ENCODE assay signal across 24 cellular contexts in genomic region chr6:154358019-154358545, GRCh38. TPM values are rescaled to one million over a fixed set of nuclear protein-coding genes. Genes with fewer than 3 reads are reported as not detected.
DNase-seq lines count a peak whose midpoint lies in the region; FAIRE-seq and TF ChIP-seq lines count a peak whose summit lies in the region.
"Had no signal": no experiment of that assay in that cellular context is flagged by ENCODE, and none has a peak within 500 bp of the region (broad histone marks: within the 10 kb centered on the region; RNA-seq: fewer than 3 reads in every experiment).

No MANE protein-coding gene starts in this region.

- no peak for TF ChIP-seq POLR2A in endothelial cell of umbilical vein (IDR thresholded peaks at IDR 0.05; ENCODE audit: low read depth, low read length)

- H3K36me3 ChIP-seq in endothelial cell of umbilical vein (ENCODE audit: control insufficient read depth in 2 of 2, extremely low read depth in 1 of 2, insufficient read depth in 2 of 2, low read length in 2 of 2) (no peaks in the 10 kb centered on the region), smooth muscle cell (ENCODE audit: low read depth) (no peaks in the 10 kb centered on the region)
- H3K36me3 ChIP-seq: HAP-1 had no signal

- no peak overlapping the region for H3K9ac ChIP-seq in endothelial cell of umbilical vein (replicated peaks; ENCODE audit: extremely low read depth, insufficient read depth, low read length)
- H3K9ac ChIP-seq in smooth muscle cell (ENCODE audit: low read depth), result no peak overlapping the region

- BruUV-seq in endothelial cell of umbilical vein (replicated peaks; lab: Mats Ljungman, UMichigan), result no TSS peak

- H2AFZ ChIP-seq in endothelial cell of umbilical vein (ENCODE audit: low read depth, low read length) (no peak overlapping the region), smooth muscle cell (ENCODE audit: low read depth) (no peak overlapping the region)

- H4K20me1 ChIP-seq in endothelial cell of umbilical vein (replicated peaks; ENCODE audit: control insufficient read depth, extremely low read depth, insufficient read depth, low read length) (no peaks in the 10 kb centered on the region), smooth muscle cell (ENCODE audit: low read depth) (no peaks in the 10 kb centered on the region)

- H3K9me3 ChIP-seq in endothelial cell of umbilical vein (replicated peaks; ENCODE audit: control insufficient read depth, insufficient read depth, low read length) (no peaks in the 10 kb centered on the region), smooth muscle cell (replicated peaks; ENCODE audit: low read depth) (no peaks in the 10 kb centered on the region)
- H3K9me3 ChIP-seq: HAP-1 had no signal

- H3F3A ChIP-seq in smooth muscle cell (ENCODE audit: low read depth), result no peaks in the 10 kb centered on the region

- CTCF ChIA-PET in endothelial cell of umbilical vein (lab: Charles Lee), result no interaction called here

- POLR2A ChIA-PET in endothelial cell of umbilical vein (lab: Charles Lee), result no interaction called here

- FAIRE-seq in endothelial cell of umbilical vein (lab: Jason Lieb, UNC), result peak; percentile 46
- FAIRE-seq: GM18507 had no signal

- dilution Hi-C loops in endothelial cell of umbilical vein (cut with MboI; ENCODE audit: extremely low pct_ligation_motif_present, low sequenced_read_pairs), result no loop called here

- H3K79me2 ChIP-seq in endothelial cell of umbilical vein (ENCODE audit: control insufficient read depth, insufficient read depth, low read length), result no peaks in the 10 kb centered on the region
- no peaks in the 10 kb centered on the region for H3K79me2 ChIP-seq in smooth muscle cell (ENCODE audit: low read depth)

- H3K4me2 ChIP-seq in endothelial cell of umbilical vein (ENCODE audit: insufficient read depth, low read length) (no peak overlapping the region), smooth muscle cell (no peak overlapping the region)

- H3K9me3 Mint-ChIP-seq in CD14-positive monocyte (peaks cover 0 to 10% (median 0%) of the 10 kb centered on the region in 7 donors), osteocyte (ENCODE audit: unreplicated experiment) (peaks cover 3% of the 10 kb centered on the region), immature natural killer cell (no peaks in the 10 kb centered on the region)

- no peak overlapping the region for H3K27ac ChIP-seq in endothelial cell of umbilical vein (ENCODE audit: insufficient read depth, low read depth, low read length)
- H3K27ac ChIP-seq in smooth muscle cell (ENCODE audit: low read depth), result no peak overlapping the region

- no peaks in the 10 kb centered on the region for H3K9me1 ChIP-seq in endothelial cell of umbilical vein (replicated peaks; ENCODE audit: control insufficient read depth, extremely low read depth, insufficient read depth, low read length)

- H3K4me1 ChIP-seq in endothelial cell of umbilical vein (ENCODE audit: control insufficient read depth, extremely low read depth, insufficient read depth, low read length), result no peaks in the 10 kb centered on the region
- no peaks in the 10 kb centered on the region for H3K4me1 ChIP-seq in smooth muscle cell (ENCODE audit: low read depth)
- H3K4me1 ChIP-seq: HAP-1 had no signal

- intact Hi-C loops in CD14-positive monocyte (cut with micrococcal nuclease), result loop anchor here (5.0 to 10.0 kb wide), 2 partner anchors 56 to 223 kb away; no protein-coding TSS in a partner anchor
- intact Hi-C loops in endothelial cell of umbilical vein (cut with micrococcal nuclease), result no loop called here

- peaks cover 0 to 3% (median 0%) of the 10 kb centered on the region in 3 donors for H3K27me3 Mint-ChIP-seq in CD14-positive monocyte (ENCODE audit: low read depth in 3 of 3)
- no peaks in the 10 kb centered on the region for H3K27me3 Mint-ChIP-seq in osteocyte (ENCODE audit: unreplicated experiment)
- H3K27me3 Mint-ChIP-seq in immature natural killer cell (ENCODE audit: low read depth in 3 of 3), result peaks cover 5 to 10% (median 9%) of the 10 kb centered on the region in 3 donors

- H3K27ac Mint-ChIP-seq in CD14-positive monocyte, result peak overlapping the region; percentile 49 to 92 (median 74)
- no peak overlapping the region for H3K27ac Mint-ChIP-seq in osteocyte (ENCODE audit: unreplicated experiment)
- H3K27ac Mint-ChIP-seq in immature natural killer cell, result no peak overlapping the region
- H3K27ac Mint-ChIP-seq: CD4-positive, alpha-beta memory T cell had no signal

- H3K36me3 Mint-ChIP-seq in CD14-positive monocyte, result peaks cover 0 to 11% of the 10 kb centered on the region in 2 donors
- H3K36me3 Mint-ChIP-seq in osteocyte (ENCODE audit: unreplicated experiment), result no peaks in the 10 kb centered on the region
- peaks cover 0 to 4% (median 0%) of the 10 kb centered on the region in 3 donors for H3K36me3 Mint-ChIP-seq in immature natural killer cell
- H3K36me3 Mint-ChIP-seq: CD4-positive, alpha-beta memory T cell had no signal

- H3K27me3 ChIP-seq in endothelial cell of umbilical vein (ENCODE audit: control insufficient read depth in 2 of 2, insufficient read depth in 2 of 2, low read length in 2 of 2), result no peaks in the 10 kb centered on the region
- no peaks in the 10 kb centered on the region for H3K27me3 ChIP-seq in smooth muscle cell (ENCODE audit: low read depth)

- no peak overlapping the region for H3K4me3 ChIP-seq in endothelial cell of umbilical vein (replicated peaks in 1 of 3; ENCODE audit: insufficient read depth in 1 of 3, low read depth in 1 of 3, low read length in 3 of 3)
- H3K4me3 ChIP-seq in smooth muscle cell, result no peak overlapping the region
- H3K4me3 ChIP-seq: HAP-1 had no signal

- DNase-seq in CD14-positive monocyte (ENCODE audit: low spot score), result no peak
- DNase-seq in MV-4-11 (lab: John Stamatoyannopoulos, UW), result peak; percentile 13
- no peak for DNase-seq in endothelial cell of umbilical vein (ENCODE audit: low read depth, low spot score)
- peak; percentile 13 for DNase-seq in osteocyte (ENCODE audit: extremely low spot score, unreplicated experiment)
- DNase-seq in activated CD4-positive, CD25-positive, alpha-beta regulatory T cell treated with anti-CD3 and anti-CD28 coated beads, Interleukin-2, amount 50 U/mL, for 72 hours, result no peak
- DNase-seq in cortex of kidney (lab: John Stamatoyannopoulos, UW), result no peak
- no peak for DNase-seq in immature natural killer cell
- DNase-seq in smooth muscle cell (lab: John Stamatoyannopoulos, UW; ENCODE audit: unreplicated experiment), result no peak
- DNase-seq: CD4-positive, alpha-beta memory T cell; COR-L47; DMS53; KG1; MM.1S; NCI-H1105; NCI-H146; NCI-H2029; NCI-H446; NCI-H524 treated with DMSO at 0.1 percent for 48 hours; NCI-H774; PC-3 had no signal

- H3K4me1 Mint-ChIP-seq in CD14-positive monocyte, result peaks cover 74% of the 10 kb centered on the region
- no peaks in the 10 kb centered on the region for H3K4me1 Mint-ChIP-seq in osteocyte (ENCODE audit: unreplicated experiment)
- peaks cover 4 to 24% of the 10 kb centered on the region in 2 donors for H3K4me1 Mint-ChIP-seq in immature natural killer cell

- WGBS in smooth muscle cell (ENCODE audit: low lambda C conversion rate), result 83% methylated on average over 5 of the region's 5 CpGs

- TF ChIP-seq CTCF in CD14-positive monocyte (IDR thresholded peaks at IDR 0.05) (no peak), endothelial cell of umbilical vein (IDR thresholded peaks at IDR 0.05; ENCODE audit: extremely low read depth in 1 of 2, insufficient read depth in 1 of 2, low read depth in 1 of 2, low read length in 2 of 2) (no peak), osteocyte (IDR thresholded peaks at IDR 0.05) (no peak), smooth muscle cell (IDR thresholded peaks at IDR 0.05; ENCODE audit: borderline replicate concordance, insufficient read depth, poor library complexity, severe bottlenecking) (no peak)

- H3K4me3 Mint-ChIP-seq in CD14-positive monocyte (no peak overlapping the region), osteocyte (ENCODE audit: unreplicated experiment) (no peak overlapping the region), immature natural killer cell (no peak overlapping the region)

TF ChIP-seq in endothelial cell of umbilical vein, 7 proteins besides CTCF, POLR2A, EP300 and RAD21:
- no peak for TF ChIP-seq MYC (IDR thresholded peaks at IDR 0.05; ENCODE audit: low read depth, low read length)
- TF ChIP-seq GATA2 (IDR thresholded peaks at IDR 0.05; ENCODE audit: insufficient read depth, insufficient read length, low read depth, low read length), result no peak
- TF ChIP-seq FOS (IDR thresholded peaks at IDR 0.05; ENCODE audit: borderline replicate concordance, insufficient read depth, low read length), result no peak
- no peak for TF ChIP-seq JUN (IDR thresholded peaks at IDR 0.05; ENCODE audit: borderline replicate concordance, insufficient read depth, insufficient read length, low read depth)
- no peak for TF ChIP-seq POLR2AphosphoS5 (IDR thresholded peaks at IDR 0.05; ENCODE audit: insufficient read depth, low read depth, low read length)
- TF ChIP-seq MAX (IDR thresholded peaks at IDR 0.05; ENCODE audit: insufficient read depth, insufficient read length), result no peak
- no peak for TF ChIP-seq EZH2 (IDR thresholded peaks at IDR 0.05; ENCODE audit: borderline replicate concordance, low read depth, low read length, severe bottlenecking)

RNA-seq across cellular contexts. Expression of gene IPCEF1, which starts 1.5 kb away (rescaled TPM):
- 10 to 100 TPM; 14.7 to 16.5 TPM for polyA plus RNA-seq in CD14-positive monocyte
- total RNA-seq in endothelial cell of umbilical vein, result 0.51 and 0.99 TPM in 2 replicates
- 0.01 TPM in 1 of 2 replicates, not detected in the other for polyA plus RNA-seq in endothelial cell of umbilical vein
- polyA plus RNA-seq in endothelial cell of umbilical vein (2011; cell fraction: cytosol; rRNA removed), result 0.01 and 0.06 TPM in 2 replicates
- 0.05 and 0.06 TPM in 2 replicates for polyA plus RNA-seq in endothelial cell of umbilical vein (2011; cell fraction: nucleus; rRNA removed)
- not detected in 2 replicates for polyA plus RNA-seq in endothelial cell of umbilical vein (2012)
- 0.34 TPM in 1 of 2 replicates, not detected in the other for polyA minus RNA-seq in endothelial cell of umbilical vein
- not detected for polyA minus RNA-seq in endothelial cell of umbilical vein (2011; cell fraction: cytosol; rRNA and poly(A)+ RNA removed)
- not detected in 2 replicates for polyA minus RNA-seq in endothelial cell of umbilical vein (2011; cell fraction: nucleus; rRNA and poly(A)+ RNA removed)
- 0.31 and 0.46 TPM in 2 replicates for total RNA-seq in osteocyte
- 10 to 100 TPM; 31.2 to 54.3 (median 35.2) TPM for polyA plus RNA-seq in immature natural killer cell
- 0.04 TPM in 1 of 2 replicates, not detected in the other for total RNA-seq in smooth muscle cell
- polyA plus RNA-seq in smooth muscle cell, result not detected in 2 replicates
- total RNA-seq: Daoy, G401 had no signal

Comparison
In these comparisons a context has a peak if more than half of its experiments do, and no peak if none do; other contexts are left out.
1. DNase-seq: peak in MV-4-11 (single experiment) and osteocyte (single experiment); none in CD14-positive monocyte (single experiment), endothelial cell of umbilical vein (single experiment), activated CD4-positive, CD25-positive, alpha-beta regulatory T cell treated with anti-CD3 and anti-CD28 coated beads, Interleukin-2, amount 50 U/mL, for 72 hours (single experiment), cortex of kidney (single experiment), immature natural killer cell (0 of 3) and smooth muscle cell (single experiment).
2. H3K27ac Mint-ChIP-seq: peak in CD14-positive monocyte (7 of 7); none in osteocyte (single experiment) and immature natural killer cell (0 of 6).
3. RNA of gene IPCEF1, which starts 1.5 kb away (polyA plus RNA-seq): 31.2 to 54.3 TPM in immature natural killer cell and 14.7 to 16.5 TPM in CD14-positive monocyte; 0.01 to 0.06 TPM in endothelial cell of umbilical vein and not detected in smooth muscle cell; every median in the first group is over 10 times any median in the second.